Comparison of ENCODE assay signal across 8 cellular contexts in genomic region chr11:58923300-58923788, GRCh38. TPM values are rescaled to one million over a fixed set of nuclear protein-coding genes. Genes with fewer than 3 reads are reported as not detected.
DNase-seq lines count a peak whose midpoint lies in the region; ATAC-seq, FAIRE-seq and TF ChIP-seq lines count a peak whose summit lies in the region.

No MANE protein-coding gene starts in this region.

- TF ChIP-seq CTCF in neural cell (IDR thresholded peaks at IDR 0.05; ENCODE audit: poor library complexity, severe bottlenecking) = peak; percentile 50

- ATAC-seq in HG02852 (IDR thresholded peaks at IDR 0.05; ENCODE audit: unreplicated experiment) = peak; percentile 88

- intact Hi-C loops in CD4-positive, alpha-beta memory T cell (cut with micrococcal nuclease) = loop anchor here (10.0 kb wide), 1 partner anchor 269 kb away; no protein-coding TSS in a partner anchor
- intact Hi-C loops in dendritic cell treated with granulocyte-macrophage colony-stimulating factor and Interleukin-4, amounts not matched to agents 40 ng/mL and 50 ng/mL, for 4 days (cut with micrococcal nuclease) = loop anchor here (5.0 kb wide), 1 partner anchor 271 kb away; no protein-coding TSS in a partner anchor

- H3K4me2 ChIP-seq in neural cell (ENCODE audit: low read length) = no peak overlapping the region

- peaks cover 5 to 7% of the 10 kb centered on the region in 2 donors for H3K27me3 Mint-ChIP-seq in CD4-positive, alpha-beta memory T cell
- H3K27me3 Mint-ChIP-seq in dendritic cell treated with granulocyte-macrophage colony-stimulating factor and Interleukin-4, amounts not matched to agents 40 ng/mL and 50 ng/mL, for 4 days = peaks cover 10% of the 10 kb centered on the region

- no peak overlapping the region for H3K4me3 ChIP-seq in CD4-positive, alpha-beta memory T cell (ENCODE audit: low read length in 2 of 2)
- no peak overlapping the region for H3K4me3 ChIP-seq in neural cell (ENCODE audit: low read length)

- H3K4me1 Mint-ChIP-seq in CD4-positive, alpha-beta memory T cell = peaks cover 14 to 19% (median 17%) of the 10 kb centered on the region in 4 donors
- peaks cover 18% of the 10 kb centered on the region for H3K4me1 Mint-ChIP-seq in dendritic cell treated with granulocyte-macrophage colony-stimulating factor and Interleukin-4, amounts not matched to agents 40 ng/mL and 50 ng/mL, for 4 days (ENCODE audit: low read depth)

- no peak for TF ChIP-seq EP300 in neural cell (conservative IDR thresholded peaks at IDR 0.05; ENCODE audit: poor library complexity, severe bottlenecking)

- no peak for TF ChIP-seq RAD21 in neural cell (conservative IDR thresholded peaks at IDR 0.05)

- POLR2A ChIA-PET in CD4-positive, alpha-beta memory T cell (lab: Charles Lee; ENCODE audit: partially characterized antibody) = no interaction called here

- H3K27ac Mint-ChIP-seq in CD4-positive, alpha-beta memory T cell = no peak overlapping the region
- H3K27ac Mint-ChIP-seq in dendritic cell treated with granulocyte-macrophage colony-stimulating factor and Interleukin-4, amounts not matched to agents 40 ng/mL and 50 ng/mL, for 4 days = peak overlapping the region; percentile 25

- H3K79me2 ChIP-seq in neural cell (replicated peaks; ENCODE audit: insufficient read depth, low read length) = no peaks in the 10 kb centered on the region

- H3K36me3 Mint-ChIP-seq in CD4-positive, alpha-beta memory T cell = no peaks in the 10 kb centered on the region
- H3K36me3 Mint-ChIP-seq in dendritic cell treated with granulocyte-macrophage colony-stimulating factor and Interleukin-4, amounts not matched to agents 40 ng/mL and 50 ng/mL, for 4 days (ENCODE audit: low read depth) = no peaks in the 10 kb centered on the region

- no peak overlapping the region for H3K27ac ChIP-seq in CD4-positive, alpha-beta memory T cell (ENCODE audit: low read depth, low read length)
- H3K27ac ChIP-seq in neural cell (ENCODE audit: low read length) = no peak overlapping the region

- no peaks in the 10 kb centered on the region for H3K4me1 ChIP-seq in CD4-positive, alpha-beta memory T cell (ENCODE audit: insufficient read depth, low read length)

- DNase-seq in CD4-positive, alpha-beta memory T cell = no peak
- DNase-seq in GM18507 (ENCODE audit: extremely low spot score, insufficient read length, low read depth) (no peak), NCI-H774 (lab: John Stamatoyannopoulos, UW) (peak; percentile 41), NCI-H2196 treated with DMSO at 0.1 percent for 48 hours (lab: John Stamatoyannopoulos, UW; ENCODE audit: unreplicated experiment) (no peak), NK-92 (lab: John Stamatoyannopoulos, UW; ENCODE audit: unreplicated experiment) (no peak)

- H3K9me2 ChIP-seq in neural cell (ENCODE audit: insufficient read depth, low read length) = no peaks in the 10 kb centered on the region

- H4K20me1 ChIP-seq in neural cell (ENCODE audit: insufficient read depth) = no peaks in the 10 kb centered on the region

- H3K9ac ChIP-seq in neural cell (ENCODE audit: low read length) = no peak overlapping the region

- H3K4me3 Mint-ChIP-seq in CD4-positive, alpha-beta memory T cell = peak overlapping the region in 6 of 8 donors; percentile 13 to 73 (median 36)
- no peak overlapping the region for H3K4me3 Mint-ChIP-seq in dendritic cell treated with granulocyte-macrophage colony-stimulating factor and Interleukin-4, amounts not matched to agents 40 ng/mL and 50 ng/mL, for 4 days

- FAIRE-seq in GM18507 (lab: Jason Lieb, UNC) = peak; percentile 71

- H3F3A ChIP-seq in neural cell (ENCODE audit: insufficient read depth, low read length, poor library complexity, severe bottlenecking) = no peaks in the 10 kb centered on the region

- H3K9me3 Mint-ChIP-seq in CD4-positive, alpha-beta memory T cell = peaks cover 0 to 3% (median under 1%) of the 10 kb centered on the region in 8 donors
- peaks cover 5% of the 10 kb centered on the region for H3K9me3 Mint-ChIP-seq in dendritic cell treated with granulocyte-macrophage colony-stimulating factor and Interleukin-4, amounts not matched to agents 40 ng/mL and 50 ng/mL, for 4 days

- CTCF ChIA-PET in CD4-positive, alpha-beta memory T cell (lab: Charles Lee; ENCODE audit: partially characterized antibody) = no interaction called here

- no peaks in the 10 kb centered on the region for H3K36me3 ChIP-seq in CD4-positive, alpha-beta memory T cell (ENCODE audit: insufficient read depth, low read length)
- H3K36me3 ChIP-seq in neural cell (ENCODE audit: insufficient read depth, low read length) = no peaks in the 10 kb centered on the region

- no peak overlapping the region for H2AFZ ChIP-seq in neural cell (ENCODE audit: low read depth, low read length)

- peaks cover 15% of the 10 kb centered on the region for H3K27me3 ChIP-seq in CD4-positive, alpha-beta memory T cell (ENCODE audit: insufficient read depth, low read length)
- no peaks in the 10 kb centered on the region for H3K27me3 ChIP-seq in neural cell (ENCODE audit: insufficient read depth, low read depth, low read length)

- no peaks in the 10 kb centered on the region for H3K9me3 ChIP-seq in CD4-positive, alpha-beta memory T cell (ENCODE audit: control insufficient read depth in 1 of 2, low read length in 2 of 2)
- no peaks in the 10 kb centered on the region for H3K9me3 ChIP-seq in neural cell (ENCODE audit: low read length)

TF ChIP-seq in neural cell, 6 proteins besides CTCF, POLR2A, EP300 and RAD21:
- no peak for TF ChIP-seq POLR2AphosphoS5 (IDR thresholded peaks at IDR 0.05)
- no peak for TF ChIP-seq EZH2 (IDR thresholded peaks at IDR 0.05; ENCODE audit: borderline replicate concordance, insufficient read depth, low read length, poor library complexity, severe bottlenecking)
- TF ChIP-seq TAF1 (IDR thresholded peaks at IDR 0.05; ENCODE audit: low read depth) = no peak
- no peak for TF ChIP-seq REST (IDR thresholded peaks at IDR 0.05; ENCODE audit: borderline replicate concordance)
- peak; percentile 20 for TF ChIP-seq SMC3 (conservative IDR thresholded peaks at IDR 0.05; ENCODE audit: poor library complexity)

RNA-seq across cellular contexts. Expression of gene GLYATL1, which starts 15.9 kb away (rescaled TPM):
- not detected for total RNA-seq in CD4-positive, alpha-beta memory T cell
- polyA plus RNA-seq in CD4-positive, alpha-beta memory T cell = not detected
- polyA plus RNA-seq in neural cell = 0.64 and 0.84 TPM in 2 replicates
- 0.97 and 1.0 TPM in 2 replicates for polyA minus RNA-seq in neural cell
